ENCODE assay signal across 3 cellular contexts in the genomic region with DNA sequence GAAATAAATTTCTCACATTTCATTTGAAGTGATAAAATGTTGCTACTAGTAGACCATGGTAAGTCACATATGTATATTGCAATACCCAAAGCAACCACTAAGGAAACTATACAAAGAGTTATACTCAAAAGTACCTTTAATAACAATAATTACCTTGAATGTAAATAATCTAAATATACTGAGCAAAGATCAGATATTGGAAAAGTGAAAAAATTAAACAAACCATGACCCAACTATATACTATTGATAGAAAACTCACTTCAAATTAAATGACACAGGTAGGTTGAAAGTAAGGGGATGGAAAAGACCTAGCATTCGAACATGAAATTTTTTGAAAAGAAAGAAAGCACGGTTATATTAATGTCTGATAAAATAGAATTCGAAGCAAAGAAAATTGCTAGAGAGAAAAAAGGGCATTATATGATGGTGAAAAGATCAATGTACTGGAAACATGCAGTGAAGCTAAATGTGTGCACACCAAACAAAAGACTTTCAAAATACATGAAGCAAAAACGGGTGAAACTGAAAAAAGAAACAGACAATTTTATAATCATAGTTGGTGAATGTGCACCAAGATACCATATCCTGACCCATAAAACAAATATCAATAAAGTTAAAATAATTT.
TF ChIP-seq lines count a peak whose summit lies in the region.

No MANE protein-coding gene starts in this region.

TF ChIP-seq in SK-N-SH, 30 proteins besides CTCF, POLR2A, EP300 and RAD21:
- no peak for TF ChIP-seq TCF12 (IDR thresholded peaks at IDR 0.05)
- no peak for TF ChIP-seq EZH2phosphoT487 (IDR thresholded peaks at IDR 0.05; ENCODE audit: borderline replicate concordance, low read depth)
- no peak for TF ChIP-seq RFX5 (IDR thresholded peaks at IDR 0.05; ENCODE audit: low read length)
- TF ChIP-seq SIN3A (IDR thresholded peaks at IDR 0.05; ENCODE audit: borderline replicate concordance, low read depth, low read length): no peak
- no peak for TF ChIP-seq TAF1 (IDR thresholded peaks at IDR 0.05; ENCODE audit: borderline replicate concordance, low read depth, low read length)
- no peak for TF ChIP-seq YY1 (IDR thresholded peaks at IDR 0.05; ENCODE audit: low read depth)
- TF ChIP-seq, protein P1, sequence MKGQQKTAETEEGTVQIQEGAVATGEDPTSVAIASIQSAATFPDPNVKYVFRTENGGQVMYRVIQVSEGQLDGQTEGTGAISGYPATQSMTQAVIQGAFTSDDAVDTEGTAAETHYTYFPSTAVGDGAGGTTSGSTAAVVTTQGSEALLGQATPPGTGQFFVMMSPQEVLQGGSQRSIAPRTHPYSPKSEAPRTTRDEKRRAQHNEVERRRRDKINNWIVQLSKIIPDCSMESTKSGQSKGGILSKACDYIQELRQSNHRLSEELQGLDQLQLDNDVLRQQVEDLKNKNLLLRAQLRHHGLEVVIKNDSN (IDR thresholded peaks at IDR 0.05; ENCODE audit: borderline replicate concordance, low read depth): no peak
- TF ChIP-seq MXI1 (IDR thresholded peaks at IDR 0.05; ENCODE audit: low read depth, low read length): no peak
- no peak for TF ChIP-seq ELF1 (IDR thresholded peaks at IDR 0.05)
- no peak for TF ChIP-seq GABPA (IDR thresholded peaks at IDR 0.05; ENCODE audit: low read depth)
- TF ChIP-seq, protein P2, sequence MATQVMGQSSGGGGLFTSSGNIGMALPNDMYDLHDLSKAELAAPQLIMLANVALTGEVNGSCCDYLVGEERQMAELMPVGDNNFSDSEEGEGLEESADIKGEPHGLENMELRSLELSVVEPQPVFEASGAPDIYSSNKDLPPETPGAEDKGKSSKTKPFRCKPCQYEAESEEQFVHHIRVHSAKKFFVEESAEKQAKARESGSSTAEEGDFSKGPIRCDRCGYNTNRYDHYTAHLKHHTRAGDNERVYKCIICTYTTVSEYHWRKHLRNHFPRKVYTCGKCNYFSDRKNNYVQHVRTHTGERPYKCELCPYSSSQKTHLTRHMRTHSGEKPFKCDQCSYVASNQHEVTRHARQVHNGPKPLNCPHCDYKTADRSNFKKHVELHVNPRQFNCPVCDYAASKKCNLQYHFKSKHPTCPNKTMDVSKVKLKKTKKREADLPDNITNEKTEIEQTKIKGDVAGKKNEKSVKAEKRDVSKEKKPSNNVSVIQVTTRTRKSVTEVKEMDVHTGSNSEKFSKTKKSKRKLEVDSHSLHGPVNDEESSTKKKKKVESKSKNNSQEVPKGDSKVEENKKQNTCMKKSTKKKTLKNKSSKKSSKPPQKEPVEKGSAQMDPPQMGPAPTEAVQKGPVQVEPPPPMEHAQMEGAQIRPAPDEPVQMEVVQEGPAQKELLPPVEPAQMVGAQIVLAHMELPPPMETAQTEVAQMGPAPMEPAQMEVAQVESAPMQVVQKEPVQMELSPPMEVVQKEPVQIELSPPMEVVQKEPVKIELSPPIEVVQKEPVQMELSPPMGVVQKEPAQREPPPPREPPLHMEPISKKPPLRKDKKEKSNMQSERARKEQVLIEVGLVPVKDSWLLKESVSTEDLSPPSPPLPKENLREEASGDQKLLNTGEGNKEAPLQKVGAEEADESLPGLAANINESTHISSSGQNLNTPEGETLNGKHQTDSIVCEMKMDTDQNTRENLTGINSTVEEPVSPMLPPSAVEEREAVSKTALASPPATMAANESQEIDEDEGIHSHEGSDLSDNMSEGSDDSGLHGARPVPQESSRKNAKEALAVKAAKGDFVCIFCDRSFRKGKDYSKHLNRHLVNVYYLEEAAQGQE (IDR thresholded peaks at IDR 0.05; ENCODE audit: low read depth, low read length): no peak
- TF ChIP-seq NRF1 (IDR thresholded peaks at IDR 0.05; ENCODE audit: low read depth, low read length): no peak

TF ChIP-seq in SK-N-SH treated with all-trans-retinoic acid at 6 μM for 48 hours, 23 proteins besides CTCF, POLR2A, EP300 and RAD21 (continues in another document):
- TF ChIP-seq TCF4 (CRISPR knock-in tag; IDR thresholded peaks at IDR 0.05; ENCODE audit: borderline replicate concordance) (no peak), ZNF70 (CRISPR knock-in tag; IDR thresholded peaks at IDR 0.05) (no peak), OSR1 (CRISPR knock-in tag; IDR thresholded peaks at IDR 0.05) (no peak), ZNF8 (CRISPR knock-in tag; IDR thresholded peaks at IDR 0.05) (no peak), ARNTL (CRISPR knock-in tag; IDR thresholded peaks at IDR 0.05; ENCODE audit: borderline replicate concordance, low read depth) (no peak), ZNF565 (CRISPR knock-in tag; conservative IDR thresholded peaks at IDR 0.05; ENCODE audit: low read depth) (no peak), RARB (CRISPR knock-in tag; IDR thresholded peaks at IDR 0.05) (no peak), ISL1 (CRISPR knock-in tag; IDR thresholded peaks at IDR 0.05) (no peak), GLIS3 (CRISPR knock-in tag; IDR thresholded peaks at IDR 0.05) (no peak), PPARA (CRISPR knock-in tag; IDR thresholded peaks at IDR 0.05; ENCODE audit: borderline replicate concordance) (no peak), CSDC2 (CRISPR knock-in tag; IDR thresholded peaks at IDR 0.05) (no peak), ZFP30 (CRISPR knock-in tag; IDR thresholded peaks at IDR 0.05) (no peak), ESRRG (CRISPR knock-in tag; IDR thresholded peaks at IDR 0.05) (no peak), ZC3H10 (CRISPR knock-in tag; IDR thresholded peaks at IDR 0.05) (no peak), TOX (CRISPR knock-in tag; IDR thresholded peaks at IDR 0.05; ENCODE audit: borderline replicate concordance) (no peak)
- TF ChIP-seq, protein P3, sequence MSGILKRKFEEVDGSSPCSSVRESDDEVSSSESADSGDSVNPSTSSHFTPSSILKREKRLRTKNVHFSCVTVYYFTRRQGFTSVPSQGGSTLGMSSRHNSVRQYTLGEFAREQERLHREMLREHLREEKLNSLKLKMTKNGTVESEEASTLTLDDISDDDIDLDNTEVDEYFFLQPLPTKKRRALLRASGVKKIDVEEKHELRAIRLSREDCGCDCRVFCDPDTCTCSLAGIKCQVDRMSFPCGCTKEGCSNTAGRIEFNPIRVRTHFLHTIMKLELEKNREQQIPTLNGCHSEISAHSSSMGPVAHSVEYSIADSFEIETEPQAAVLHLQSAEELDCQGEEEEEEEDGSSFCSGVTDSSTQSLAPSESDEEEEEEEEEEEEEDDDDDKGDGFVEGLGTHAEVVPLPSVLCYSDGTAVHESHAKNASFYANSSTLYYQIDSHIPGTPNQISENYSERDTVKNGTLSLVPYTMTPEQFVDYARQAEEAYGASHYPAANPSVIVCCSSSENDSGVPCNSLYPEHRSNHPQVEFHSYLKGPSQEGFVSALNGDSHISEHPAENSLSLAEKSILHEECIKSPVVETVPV (CRISPR knock-in tag; IDR thresholded peaks at IDR 0.05): no peak
- TF ChIP-seq, protein P4, sequence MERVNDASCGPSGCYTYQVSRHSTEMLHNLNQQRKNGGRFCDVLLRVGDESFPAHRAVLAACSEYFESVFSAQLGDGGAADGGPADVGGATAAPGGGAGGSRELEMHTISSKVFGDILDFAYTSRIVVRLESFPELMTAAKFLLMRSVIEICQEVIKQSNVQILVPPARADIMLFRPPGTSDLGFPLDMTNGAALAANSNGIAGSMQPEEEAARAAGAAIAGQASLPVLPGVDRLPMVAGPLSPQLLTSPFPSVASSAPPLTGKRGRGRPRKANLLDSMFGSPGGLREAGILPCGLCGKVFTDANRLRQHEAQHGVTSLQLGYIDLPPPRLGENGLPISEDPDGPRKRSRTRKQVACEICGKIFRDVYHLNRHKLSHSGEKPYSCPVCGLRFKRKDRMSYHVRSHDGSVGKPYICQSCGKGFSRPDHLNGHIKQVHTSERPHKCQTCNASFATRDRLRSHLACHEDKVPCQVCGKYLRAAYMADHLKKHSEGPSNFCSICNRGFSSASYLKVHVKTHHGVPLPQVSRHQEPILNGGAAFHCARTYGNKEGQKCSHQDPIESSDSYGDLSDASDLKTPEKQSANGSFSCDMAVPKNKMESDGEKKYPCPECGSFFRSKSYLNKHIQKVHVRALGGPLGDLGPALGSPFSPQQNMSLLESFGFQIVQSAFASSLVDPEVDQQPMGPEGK (CRISPR knock-in tag; IDR thresholded peaks at IDR 0.05; ENCODE audit: borderline replicate concordance): no peak
- TF ChIP-seq, protein P5, sequence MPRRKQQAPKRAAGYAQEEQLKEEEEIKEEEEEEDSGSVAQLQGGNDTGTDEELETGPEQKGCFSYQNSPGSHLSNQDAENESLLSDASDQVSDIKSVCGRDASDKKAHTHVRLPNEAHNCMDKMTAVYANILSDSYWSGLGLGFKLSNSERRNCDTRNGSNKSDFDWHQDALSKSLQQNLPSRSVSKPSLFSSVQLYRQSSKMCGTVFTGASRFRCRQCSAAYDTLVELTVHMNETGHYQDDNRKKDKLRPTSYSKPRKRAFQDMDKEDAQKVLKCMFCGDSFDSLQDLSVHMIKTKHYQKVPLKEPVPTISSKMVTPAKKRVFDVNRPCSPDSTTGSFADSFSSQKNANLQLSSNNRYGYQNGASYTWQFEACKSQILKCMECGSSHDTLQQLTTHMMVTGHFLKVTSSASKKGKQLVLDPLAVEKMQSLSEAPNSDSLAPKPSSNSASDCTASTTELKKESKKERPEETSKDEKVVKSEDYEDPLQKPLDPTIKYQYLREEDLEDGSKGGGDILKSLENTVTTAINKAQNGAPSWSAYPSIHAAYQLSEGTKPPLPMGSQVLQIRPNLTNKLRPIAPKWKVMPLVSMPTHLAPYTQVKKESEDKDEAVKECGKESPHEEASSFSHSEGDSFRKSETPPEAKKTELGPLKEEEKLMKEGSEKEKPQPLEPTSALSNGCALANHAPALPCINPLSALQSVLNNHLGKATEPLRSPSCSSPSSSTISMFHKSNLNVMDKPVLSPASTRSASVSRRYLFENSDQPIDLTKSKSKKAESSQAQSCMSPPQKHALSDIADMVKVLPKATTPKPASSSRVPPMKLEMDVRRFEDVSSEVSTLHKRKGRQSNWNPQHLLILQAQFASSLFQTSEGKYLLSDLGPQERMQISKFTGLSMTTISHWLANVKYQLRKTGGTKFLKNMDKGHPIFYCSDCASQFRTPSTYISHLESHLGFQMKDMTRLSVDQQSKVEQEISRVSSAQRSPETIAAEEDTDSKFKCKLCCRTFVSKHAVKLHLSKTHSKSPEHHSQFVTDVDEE (CRISPR knock-in tag; IDR thresholded peaks at IDR 0.05): no peak

TF ChIP-seq in IMR-90, 13 proteins besides CTCF, POLR2A, EP300 and RAD21:
- no peak for TF ChIP-seq MAFK (IDR thresholded peaks at IDR 0.05; ENCODE audit: low read depth, low read length)
- no peak for TF ChIP-seq FOS (IDR thresholded peaks at IDR 0.05; ENCODE audit: low read depth, low read length)
- no peak for TF ChIP-seq CHD1 (IDR thresholded peaks at IDR 0.05; ENCODE audit: low read depth, low read length)
- TF ChIP-seq MAZ (IDR thresholded peaks at IDR 0.05; ENCODE audit: borderline replicate concordance, low read depth, low read length): no peak
- TF ChIP-seq, protein P6, sequence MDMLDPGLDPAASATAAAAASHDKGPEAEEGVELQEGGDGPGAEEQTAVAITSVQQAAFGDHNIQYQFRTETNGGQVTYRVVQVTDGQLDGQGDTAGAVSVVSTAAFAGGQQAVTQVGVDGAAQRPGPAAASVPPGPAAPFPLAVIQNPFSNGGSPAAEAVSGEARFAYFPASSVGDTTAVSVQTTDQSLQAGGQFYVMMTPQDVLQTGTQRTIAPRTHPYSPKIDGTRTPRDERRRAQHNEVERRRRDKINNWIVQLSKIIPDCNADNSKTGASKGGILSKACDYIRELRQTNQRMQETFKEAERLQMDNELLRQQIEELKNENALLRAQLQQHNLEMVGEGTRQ (IDR thresholded peaks at IDR 0.05; ENCODE audit: low read depth, low read length): no peak
- TF ChIP-seq, protein P7, sequence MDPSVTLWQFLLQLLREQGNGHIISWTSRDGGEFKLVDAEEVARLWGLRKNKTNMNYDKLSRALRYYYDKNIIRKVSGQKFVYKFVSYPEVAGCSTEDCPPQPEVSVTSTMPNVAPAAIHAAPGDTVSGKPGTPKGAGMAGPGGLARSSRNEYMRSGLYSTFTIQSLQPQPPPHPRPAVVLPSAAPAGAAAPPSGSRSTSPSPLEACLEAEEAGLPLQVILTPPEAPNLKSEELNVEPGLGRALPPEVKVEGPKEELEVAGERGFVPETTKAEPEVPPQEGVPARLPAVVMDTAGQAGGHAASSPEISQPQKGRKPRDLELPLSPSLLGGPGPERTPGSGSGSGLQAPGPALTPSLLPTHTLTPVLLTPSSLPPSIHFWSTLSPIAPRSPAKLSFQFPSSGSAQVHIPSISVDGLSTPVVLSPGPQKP (IDR thresholded peaks at IDR 0.05; ENCODE audit: borderline replicate concordance, low read depth, low read length): no peak
- TF ChIP-seq RFX5 (IDR thresholded peaks at IDR 0.05; ENCODE audit: low read depth, low read length): no peak
- no peak for TF ChIP-seq BHLHE40 (IDR thresholded peaks at IDR 0.05; ENCODE audit: low read depth, low read length)
- no peak for TF ChIP-seq MXI1 (IDR thresholded peaks at IDR 0.05; ENCODE audit: borderline replicate concordance, low read depth, low read length)
- no peak for TF ChIP-seq RCOR1 (IDR thresholded peaks at IDR 0.05; ENCODE audit: insufficient replicate concordance, low read length)
- TF ChIP-seq CEBPB (IDR thresholded peaks at IDR 0.05; ENCODE audit: low read depth, low read length): no peak
- no peak for TF ChIP-seq NFE2L2 (IDR thresholded peaks at IDR 0.05; ENCODE audit: low read depth, low read length)
